Comparison of ENCODE assay signal across 8 cellular contexts in genomic region chr3:133384331-133385027, GRCh38. TPM values are rescaled to one million over a fixed set of nuclear protein-coding genes. Genes with fewer than 3 reads are reported as not detected.
DNase-seq lines count a peak whose midpoint lies in the region; ATAC-seq, FAIRE-seq and TF ChIP-seq lines count a peak whose summit lies in the region.

No MANE protein-coding gene starts in this region.

- H3K27ac ChIP-seq in pancreas, result no peak overlapping the region

- intact Hi-C loops in activated CD4-positive, alpha-beta memory T cell treated with anti-CD3 and anti-CD28 coated beads for 36 hours (cut with micrococcal nuclease), result loop anchor here (1.0 to 2.0 kb wide), 2 partner anchors 343 to 658 kb away; no protein-coding TSS in a partner anchor
- intact Hi-C loops in pancreas (cut with DNase I), result loop anchor here in 2 of 3 donors (10.0 kb wide), 2 partner anchors 340 to 660 kb away; partner anchors contain the start of gene NPHP3 (in 1 of the 2)

- H3K36me3 ChIP-seq in pancreas, result no peaks in the 10 kb centered on the region

- peaks cover 6 to 14% (median 10%) of the 10 kb centered on the region in 3 donors for H3K4me1 ChIP-seq in pancreas

- ATAC-seq in HG02981 (IDR thresholded peaks at IDR 0.05; ENCODE audit: unreplicated experiment) (peak; percentile 79), pancreas (peak; percentile 74 to 90 (median 88)), HG03135 (IDR thresholded peaks at IDR 0.05; ENCODE audit: unreplicated experiment) (no peak)

- no peak overlapping the region for H3K4me3 Mint-ChIP-seq in activated naive CD4-positive, alpha-beta T cell treated with anti-CD3 and anti-CD28 coated beads, Interleukin-2, amount 10 ng/mL, durations not matched to agents 7 days and 5 days
- no peak overlapping the region for H3K4me3 Mint-ChIP-seq in activated CD4-positive, alpha-beta memory T cell treated with anti-CD3 and anti-CD28 coated beads for 36 hours

- no peak overlapping the region for H3K27ac Mint-ChIP-seq in activated naive CD4-positive, alpha-beta T cell treated with anti-CD3 and anti-CD28 coated beads, Interleukin-2, amount 10 ng/mL, durations not matched to agents 7 days and 5 days
- H3K27ac Mint-ChIP-seq in activated CD4-positive, alpha-beta memory T cell treated with anti-CD3 and anti-CD28 coated beads for 36 hours, result no peak overlapping the region

- CTCF ChIA-PET in activated naive CD4-positive, alpha-beta T cell treated with anti-CD3 and anti-CD28 coated beads, Interleukin-2, amount 10 ng/mL, durations not matched to agents 7 days and 5 days (lab: Charles Lee), result interaction anchor here (1.0 to 3.3 kb wide), 6 partner anchors 12 to 658 kb away, joined by 3 to 16 read pairs (median 6); no protein-coding TSS in a partner anchor
- CTCF ChIA-PET in activated CD4-positive, alpha-beta memory T cell treated with anti-CD3 and anti-CD28 coated beads for 36 hours (lab: Charles Lee), result interaction anchor here (0.7 to 1.6 kb wide), 2 partner anchors 10 to 658 kb away, joined by 3 to 4 read pairs; no protein-coding TSS in a partner anchor

- no peak overlapping the region for H3K4me3 ChIP-seq in pancreas

- POLR2A ChIA-PET in activated CD4-positive, alpha-beta memory T cell treated with anti-CD3 and anti-CD28 coated beads for 36 hours (lab: Charles Lee), result no interaction called here

- H3K4me1 Mint-ChIP-seq in activated naive CD4-positive, alpha-beta T cell treated with anti-CD3 and anti-CD28 coated beads, Interleukin-2, amount 10 ng/mL, durations not matched to agents 7 days and 5 days, result no peaks in the 10 kb centered on the region
- H3K4me1 Mint-ChIP-seq in activated CD4-positive, alpha-beta memory T cell treated with anti-CD3 and anti-CD28 coated beads for 36 hours (ENCODE audit: low read depth), result no peaks in the 10 kb centered on the region

- H3K9me3 ChIP-seq in pancreas, result no peaks in the 10 kb centered on the region

- H3K36me3 Mint-ChIP-seq in activated naive CD4-positive, alpha-beta T cell treated with anti-CD3 and anti-CD28 coated beads, Interleukin-2, amount 10 ng/mL, durations not matched to agents 7 days and 5 days, result no peaks in the 10 kb centered on the region
- no peaks in the 10 kb centered on the region for H3K36me3 Mint-ChIP-seq in activated CD4-positive, alpha-beta memory T cell treated with anti-CD3 and anti-CD28 coated beads for 36 hours

- H3K27me3 ChIP-seq in pancreas, result no peaks in the 10 kb centered on the region

- peaks cover 14% of the 10 kb centered on the region for H3K27me3 Mint-ChIP-seq in activated naive CD4-positive, alpha-beta T cell treated with anti-CD3 and anti-CD28 coated beads, Interleukin-2, amount 10 ng/mL, durations not matched to agents 7 days and 5 days
- no peaks in the 10 kb centered on the region for H3K27me3 Mint-ChIP-seq in activated CD4-positive, alpha-beta memory T cell treated with anti-CD3 and anti-CD28 coated beads for 36 hours

- DNase-seq in activated naive CD4-positive, alpha-beta T cell treated with anti-CD3 and anti-CD28 coated beads, Interleukin-2, amount 10 ng/mL, durations not matched to agents 7 days and 5 days, result peak; percentile 55
- no peak for DNase-seq in activated naive CD4-positive, alpha-beta T cell (lab: John Stamatoyannopoulos, UW)
- peak; percentile 80 for DNase-seq in NCI-H2107 treated with DMSO at 0.1 percent for 48 hours (lab: John Stamatoyannopoulos, UW; ENCODE audit: unreplicated experiment)
- DNase-seq in activated CD4-positive, alpha-beta memory T cell treated with anti-CD3 and anti-CD28 coated beads for 36 hours, result peak; percentile 51
- DNase-seq in germinal center (ENCODE audit: low spot score), result peak; percentile 32
- peak; percentile 52 to 78 (median 67) for DNase-seq in pancreas

- TF ChIP-seq CTCF in pancreas (IDR thresholded peaks at IDR 0.05), result peak; percentile 15 to 70 (median 66)

- H3K9me3 Mint-ChIP-seq in activated naive CD4-positive, alpha-beta T cell treated with anti-CD3 and anti-CD28 coated beads, Interleukin-2, amount 10 ng/mL, durations not matched to agents 7 days and 5 days, result no peaks in the 10 kb centered on the region
- no peaks in the 10 kb centered on the region for H3K9me3 Mint-ChIP-seq in activated CD4-positive, alpha-beta memory T cell treated with anti-CD3 and anti-CD28 coated beads for 36 hours

- no peak for FAIRE-seq in pancreas (lab: Jason Lieb, UNC)

- 18 to 21% methylated on average over 13 of the region's 13 CpGs for WGBS in pancreas, 2 donors

RNA-seq across cellular contexts. Expression of gene BFSP2, which starts 15.4 kb away (rescaled TPM):
- total RNA-seq in activated CD4-positive, alpha-beta memory T cell treated with anti-CD3 and anti-CD28 coated beads for 36 hours, result not detected
- total RNA-seq in pancreas, result not detected
- polyA plus RNA-seq in pancreas, result not detected

Comparison
In these comparisons a context has a peak if more than half of its experiments do, and no peak if none do; other contexts are left out.
1. DNase-seq: peak in activated naive CD4-positive, alpha-beta T cell treated with anti-CD3 and anti-CD28 coated beads, Interleukin-2, amount 10 ng/mL, durations not matched to agents 7 days and 5 days (single experiment), NCI-H2107 treated with DMSO at 0.1 percent for 48 hours (single experiment), activated CD4-positive, alpha-beta memory T cell treated with anti-CD3 and anti-CD28 coated beads for 36 hours (single experiment), germinal center (single experiment) and pancreas (6 of 6); none in activated naive CD4-positive, alpha-beta T cell (0 of 4).